8 cellular contexts compared by ENCODE assay signal in the genomic region with DNA sequence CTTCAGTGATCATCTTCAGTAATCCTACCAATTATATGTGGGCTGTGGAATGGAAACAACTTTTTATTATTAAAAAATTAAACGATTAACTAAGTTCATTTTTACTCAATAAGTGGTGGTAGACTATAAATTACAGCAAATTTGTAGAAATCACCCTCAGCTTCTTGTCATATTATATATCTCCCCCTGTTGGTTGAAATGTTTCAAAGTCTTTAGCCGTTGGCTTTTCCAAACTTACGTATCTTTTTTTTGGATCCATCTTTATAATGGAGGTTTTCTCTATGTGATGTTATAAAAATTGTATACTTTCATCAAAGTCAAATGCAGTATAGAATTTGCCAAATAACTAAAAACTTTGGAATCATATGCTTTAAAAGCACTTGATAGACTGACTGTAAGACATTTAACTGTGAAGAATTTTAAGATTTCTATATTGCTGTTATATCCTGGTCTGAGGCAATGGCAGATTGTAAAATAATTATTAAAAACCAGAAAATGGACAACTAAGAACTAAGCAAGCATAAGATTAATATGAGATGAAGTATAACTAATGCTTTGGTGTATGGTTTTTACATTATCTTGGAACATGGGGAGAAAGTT. TPM values are rescaled to one million over a fixed set of nuclear protein-coding genes. Genes with fewer than 3 reads are reported as not detected.
DNase-seq lines count a peak whose midpoint lies in the region; ATAC-seq, FAIRE-seq and TF ChIP-seq lines count a peak whose summit lies in the region.

No MANE protein-coding gene starts in this region.

- H3K9me3 Mint-ChIP-seq in activated T-helper 17 cell treated with anti-CD3 and anti-CD28 coated beads, Interleukin-2, amount 50 U/mL, for 72 hours = no peaks in the 10 kb centered on the region

- no peak overlapping the region for H3K14ac ChIP-seq in neuronal stem cell (ENCODE audit: low read length)

- no peaks in the 10 kb centered on the region for H3K9me3 ChIP-seq in HepG2 (ENCODE audit: low read length)
- H3K9me3 ChIP-seq in neuronal stem cell (replicated peaks in 1 of 2; ENCODE audit: control insufficient read depth in 2 of 2, insufficient read depth in 1 of 2, low read depth in 1 of 2, low read length in 2 of 2) = no peaks in the 10 kb centered on the region

- H3K4me1 ChIP-seq in HepG2 (ENCODE audit: insufficient read depth, low read length) = no peaks in the 10 kb centered on the region
- no peaks in the 10 kb centered on the region for H3K4me1 ChIP-seq in neuronal stem cell (ENCODE audit: control insufficient read depth in 2 of 2, insufficient read depth in 1 of 2, low read depth in 1 of 2, low read length in 2 of 2)

- in situ Hi-C loops in HepG2 (cut with HindIII; ENCODE audit: extremely low pct_ligation_motif_present, low pct_unique_long_range_greater_than_20kb) = loop anchor here (10.0 kb wide), 1 partner anchor 123 kb away; no protein-coding TSS in a partner anchor

- no peak overlapping the region for H2BK12ac ChIP-seq in neuronal stem cell (ENCODE audit: low read length)

- WGBS in HepG2 (ENCODE audit: low lambda C conversion rate) = 56% methylated on average over 3 of the region's 3 CpGs
- no CpG with 5 or more reads among the region's 3 CpGs for WGBS in neuronal stem cell (ENCODE audit: extremely low coverage in 2 of 2, insufficient read length in 2 of 2, insufficient replicate concordance in 1 of 2), 2 donors

- H3K36me3 Mint-ChIP-seq in activated T-helper 17 cell treated with anti-CD3 and anti-CD28 coated beads, Interleukin-2, amount 50 U/mL, for 72 hours (ENCODE audit: low read depth) = peaks cover 92% of the 10 kb centered on the region

- H3K27ac ChIP-seq in HepG2 (ENCODE audit: extremely low read length, insufficient read depth, low read length) = no peak overlapping the region
- H3K27ac ChIP-seq in neuronal stem cell (replicated peaks; ENCODE audit: low read length) = no peak overlapping the region

- H3K4me1 Mint-ChIP-seq in activated T-helper 17 cell treated with anti-CD3 and anti-CD28 coated beads, Interleukin-2, amount 50 U/mL, for 72 hours = peaks cover 13% of the 10 kb centered on the region

- no peak for TF ChIP-seq POLR2A in HepG2 (IDR thresholded peaks at IDR 0.05; ENCODE audit: insufficient read depth in 1 of 2, low read depth in 2 of 2, low read length in 2 of 2)

- DNase-seq in BJ (ENCODE audit: low read depth) = no peak
- peak; percentile 18 for DNase-seq in astrocyte of the hippocampus (ENCODE audit: low read depth, low spot score)
- peak; percentile 20 for DNase-seq in HepG2 (ENCODE audit: low spot score)
- no peak for DNase-seq in neuronal stem cell (ENCODE audit: low spot score)
- DNase-seq in epidermal melanocyte (ENCODE audit: insufficient read length, low spot score) = no peak

- no peaks in the 10 kb centered on the region for H3K79me2 ChIP-seq in HepG2 (ENCODE audit: insufficient read depth, low read length)

- H3K4me3 ChIP-seq in BJ (ENCODE audit: low read depth, low read length) = no peak overlapping the region
- H3K4me3 ChIP-seq in HepG2 (replicated peaks in 1 of 3; ENCODE audit: insufficient read depth in 1 of 3, low read depth in 2 of 3, low read length in 3 of 3) = no peak overlapping the region
- no peak overlapping the region for H3K4me3 ChIP-seq in neuronal stem cell (ENCODE audit: low read length in 2 of 2)

- peak; percentile 50 for TF ChIP-seq RAD21 in Ishikawa (IDR thresholded peaks at IDR 0.05; ENCODE audit: low read depth)
- TF ChIP-seq RAD21 in HepG2 (CRISPR knock-in tag; IDR thresholded peaks at IDR 0.05) = no peak

- peak; percentile 47 for TF ChIP-seq CTCF in BJ (IDR thresholded peaks at IDR 0.05; ENCODE audit: insufficient read depth, low read depth, low read length)
- TF ChIP-seq CTCF in HepG2 (CRISPR knock-in tag; IDR thresholded peaks at IDR 0.05) = 0 out of 2 replicates have a peak, but pooled peaks have one; percentile 21

- BruUV-seq in HepG2 (replicated peaks; lab: Mats Ljungman, UMichigan) = no TSS peak

- H3K27ac Mint-ChIP-seq in activated T-helper 17 cell treated with anti-CD3 and anti-CD28 coated beads, Interleukin-2, amount 50 U/mL, for 72 hours = no peak overlapping the region

- H3K4me2 ChIP-seq in HepG2 (ENCODE audit: low read depth, low read length) (no peak overlapping the region), neuronal stem cell (ENCODE audit: insufficient read depth, low read length, poor library complexity, severe bottlenecking) (no peak overlapping the region)

- intact Hi-C loops in HepG2 (cut with micrococcal nuclease; ENCODE audit: unreplicated experiment) = loop anchor here (1.0 kb wide), 1 partner anchor 124 kb away; no protein-coding TSS in a partner anchor

- no peaks in the 10 kb centered on the region for H3K36me3 ChIP-seq in BJ (ENCODE audit: control insufficient read depth, insufficient read depth, low read length)
- H3K36me3 ChIP-seq in HepG2 (replicated peaks in 1 of 2; ENCODE audit: control insufficient read depth in 1 of 2, insufficient read depth in 2 of 2, low read length in 2 of 2) = 0 out of 5 replicates have a peak, but pooled peaks cover 0 to 3% of the 10 kb centered on the region in 2 experiments
- peaks cover 0 to 59% of the 10 kb centered on the region in 2 donors for H3K36me3 ChIP-seq in neuronal stem cell (replicated peaks in 1 of 2; ENCODE audit: control insufficient read depth in 2 of 2, insufficient read depth in 2 of 2, low read length in 2 of 2)

- CTCF ChIA-PET in BJ (lab: Yijun Ruan, JAX) = interaction anchor here (0.7 to 1.8 kb wide), 4 partner anchors 87 to 127 kb away, joined by 3 to 16 read pairs (median 9); no protein-coding TSS in a partner anchor
- CTCF ChIA-PET in HepG2 (lab: Yijun Ruan, JAX; ENCODE audit: low intra/inter-chr PET ratio, low total read pairs) = interaction anchor here (1.7 kb wide), 1 partner anchor 123 kb away, joined by 16 read pairs; no protein-coding TSS in a partner anchor

- no peak overlapping the region for H4K8ac ChIP-seq in neuronal stem cell (ENCODE audit: low read depth, low read length)

- no peak overlapping the region for H3K4ac ChIP-seq in neuronal stem cell (ENCODE audit: low read length)

- H2BK15ac ChIP-seq in neuronal stem cell (ENCODE audit: low read length) = no peak overlapping the region

- FAIRE-seq in HepG2 (lab: Jason Lieb, UNC) = no peak

- H2BK5ac ChIP-seq in neuronal stem cell (ENCODE audit: low read length) = no peak overlapping the region

- no peak overlapping the region for H2AFZ ChIP-seq in HepG2 (ENCODE audit: low read length)
- H2AFZ ChIP-seq in neuronal stem cell (ENCODE audit: low read length) = no peak overlapping the region

- no peak overlapping the region for H4K91ac ChIP-seq in neuronal stem cell (ENCODE audit: low read depth, low read length, poor library complexity)

- ATAC-seq in HepG2 = no peak
- no peak for ATAC-seq in HG02798 (IDR thresholded peaks at IDR 0.05; ENCODE audit: poor library complexity, unreplicated experiment)
- ATAC-seq in activated T-helper 17 cell treated with anti-CD3 and anti-CD28 coated beads, Interleukin-2, amount 50 U/mL, for 72 hours (replicated peaks) = no peak

- no peaks in the 10 kb centered on the region for H4K20me1 ChIP-seq in HepG2 (ENCODE audit: insufficient read depth, low read length)

- H3K4me3 Mint-ChIP-seq in activated T-helper 17 cell treated with anti-CD3 and anti-CD28 coated beads, Interleukin-2, amount 50 U/mL, for 72 hours = no peak overlapping the region

- H3K18ac ChIP-seq in neuronal stem cell (ENCODE audit: low read length) = no peak overlapping the region

- no peak for TF ChIP-seq EP300 in Ishikawa (IDR thresholded peaks at IDR 0.05; ENCODE audit: borderline replicate concordance)
- no peak for TF ChIP-seq EP300 in HepG2 (IDR thresholded peaks at IDR 0.05; ENCODE audit: low read depth in 2 of 2, low read length in 2 of 2)
- no peak for TF ChIP-seq EP300 in HepG2 (CRISPR knock-in tag; IDR thresholded peaks at IDR 0.05; ENCODE audit: borderline replicate concordance)

- POLR2A ChIA-PET in BJ (lab: Charles Lee) (no interaction called here), HepG2 (lab: Yijun Ruan, JAX) (no interaction called here)

- H2BK120ac ChIP-seq in neuronal stem cell (ENCODE audit: low read depth, low read length) = no peak overlapping the region

- no peaks in the 10 kb centered on the region for H3K79me1 ChIP-seq in neuronal stem cell (ENCODE audit: low read depth, low read length)

- H3K27me3 ChIP-seq in BJ (ENCODE audit: control insufficient read depth, insufficient read depth, low read length) (no peaks in the 10 kb centered on the region), HepG2 (ENCODE audit: control insufficient read depth in 1 of 2, insufficient read depth in 2 of 2, low read length in 2 of 2) (no peaks in the 10 kb centered on the region), neuronal stem cell (ENCODE audit: control insufficient read depth in 3 of 3, insufficient read depth in 3 of 3, low read depth in 1 of 3, low read length in 3 of 3) (no peaks in the 10 kb centered on the region)

- no peaks in the 10 kb centered on the region for H3K27me3 Mint-ChIP-seq in activated T-helper 17 cell treated with anti-CD3 and anti-CD28 coated beads, Interleukin-2, amount 50 U/mL, for 72 hours

- no peak overlapping the region for H3K23ac ChIP-seq in neuronal stem cell (ENCODE audit: low read depth, low read length, poor library complexity)

- H2AK5ac ChIP-seq in neuronal stem cell (ENCODE audit: low read depth, low read length) = no peak overlapping the region

- H3K9ac ChIP-seq in HepG2 (ENCODE audit: insufficient read depth, low read depth, low read length) (no peak overlapping the region), neuronal stem cell (ENCODE audit: low read depth, low read length, poor library complexity) (no peak overlapping the region)

RNA-seq across cellular contexts. Expression of a gene that starts 44.7 kb away (rescaled TPM):
- 11.2 and 21.3 TPM in 2 replicates for polyA plus RNA-seq in BJ (2011; rRNA removed)
- polyA minus RNA-seq in BJ (2011; rRNA and poly(A)+ RNA removed) = 22.0 and 26.7 TPM in 2 replicates
- 19.2 and 22.9 TPM in 2 replicates for total RNA-seq in HepG2 (2016; rRNA removed; fragmentation: Illumina TruSeq; extraction: Trizol)
- 2.5 and 2.8 TPM in 2 replicates for total RNA-seq in HepG2 (2016; cell fraction: cytosol; rRNA removed; fragmentation: Illumina TruSeq; extraction: Trizol; ENCODE audit: low read depth)
- 19.4 and 20.2 TPM in 2 replicates for total RNA-seq in HepG2 (2016; cell fraction: insoluble cytoplasmic fraction; rRNA removed; fragmentation: Illumina TruSeq; extraction: Trizol)
- 8.4 and 11.5 TPM in 2 replicates for total RNA-seq in HepG2 (2016; cell fraction: membrane; rRNA removed; fragmentation: Illumina TruSeq; extraction: Trizol)
- total RNA-seq in HepG2 (2016; cell fraction: nucleus; rRNA removed; fragmentation: Illumina TruSeq; extraction: Trizol) = 23.7 and 30.6 TPM in 2 replicates
- 8.4 and 10.1 TPM in 2 replicates for polyA plus RNA-seq in HepG2 (2011; rRNA removed)
- polyA plus RNA-seq in HepG2 (2011; cell fraction: cytosol; rRNA removed) = 3.7 and 6.5 TPM in 2 replicates
- polyA plus RNA-seq in HepG2 (2011; cell fraction: nucleus; rRNA removed) = 5.4 and 8.6 TPM in 2 replicates
- polyA plus RNA-seq in HepG2 (2012) = 9.3 and 12.0 TPM in 2 replicates
- 0.66 and 0.68 TPM in 2 replicates for polyA plus RNA-seq in HepG2 (2016; cell fraction: cytosol; fragmentation: Illumina TruSeq; extraction: Trizol; ENCODE audit: low read depth)
- 8.4 and 8.9 TPM in 2 replicates for polyA plus RNA-seq in HepG2 (2016; cell fraction: insoluble cytoplasmic fraction; fragmentation: Illumina TruSeq; extraction: Trizol; ENCODE audit: low read depth)
- 3.1 and 3.2 TPM in 2 replicates for polyA plus RNA-seq in HepG2 (2016; cell fraction: membrane; fragmentation: Illumina TruSeq; extraction: Trizol; ENCODE audit: low read depth)
- 14.9 and 17.4 TPM in 2 replicates for polyA plus RNA-seq in HepG2 (2016; cell fraction: nucleus; fragmentation: Illumina TruSeq; extraction: Trizol; ENCODE audit: insufficient read depth, low read depth)
- polyA minus RNA-seq in HepG2 (2011; rRNA and poly(A)+ RNA removed; ENCODE audit: low replicate concordance) = 10.8 and 12.8 TPM in 2 replicates
- 14.7 and 22.1 TPM in 2 replicates for polyA minus RNA-seq in HepG2 (2011; cell fraction: cytosol; rRNA and poly(A)+ RNA removed)
- 31.4 and 35.9 TPM in 2 replicates for polyA minus RNA-seq in HepG2 (2011; cell fraction: nucleus; rRNA and poly(A)+ RNA removed)
- 19.7 TPM for polyA plus RNA-seq in neuronal stem cell (2013, experiment 1 of 2)
- polyA plus RNA-seq in neuronal stem cell (2013, experiment 2 of 2) = 20.1 TPM
- 10 to 100 TPM; 69.1 to 80.3 TPM for total RNA-seq in activated T-helper 17 cell treated with anti-CD3 and anti-CD28 coated beads, Interleukin-2, amount 50 U/mL, for 72 hours

Comparison
In these comparisons a context has a peak if more than half of its experiments do, and no peak if none do; other contexts are left out.
1. DNase-seq: peak in astrocyte of the hippocampus (single experiment) and HepG2 (single experiment); none in BJ (single experiment), neuronal stem cell (single experiment) and epidermal melanocyte (single experiment).